31 cellular contexts compared by ENCODE assay signal in genomic region chr2:46310446-46310845, GRCh38. TPM values are rescaled to one million over a fixed set of nuclear protein-coding genes. Genes with fewer than 3 reads are reported as not detected.
DNase-seq lines count a peak whose midpoint lies in the region; ATAC-seq and TF ChIP-seq lines count a peak whose summit lies in the region.
"Had no signal": no experiment of that assay in that cellular context is flagged by ENCODE, and none has a peak within 500 bp of the region (broad histone marks: within the 10 kb centered on the region; RNA-seq: fewer than 3 reads in every experiment).

No MANE protein-coding gene starts in this region.

- ATAC-seq in Right ventricle myocardium inferior (no peak), body of pancreas (no peak), upper lobe of right lung (no peak)
- no peak for ATAC-seq in activated T-cell treated with anti-CD3 and anti-CD28 coated beads, Interleukin-2, amount 50 U/mL, for 4 hours
- ATAC-seq: activated naive CD4-positive, alpha-beta T cell treated with anti-CD3 and anti-CD28 coated beads, Interleukin-2, amount 50 U/mL, for 72 hours; GM12878; mucosa of descending colon; natural killer cell had no signal

- H4K20me1 ChIP-seq in neural progenitor cell (ENCODE audit: low read depth) = no peaks in the 10 kb centered on the region

- no peaks in the 10 kb centered on the region for H3K4me1 Mint-ChIP-seq in neural progenitor cell
- peaks cover 8% of the 10 kb centered on the region for H3K4me1 Mint-ChIP-seq in activated T-cell treated with anti-CD3 and anti-CD28 coated beads, Interleukin-2, amount 50 U/mL, for 4 hours (ENCODE audit: low read depth)
- H3K4me1 Mint-ChIP-seq: natural killer cell had no signal

- TF ChIP-seq POLR2A in body of pancreas (IDR thresholded peaks at IDR 0.05) = no peak

- no peaks in the 10 kb centered on the region for H3K36me3 Mint-ChIP-seq in neural progenitor cell
- no peaks in the 10 kb centered on the region for H3K36me3 Mint-ChIP-seq in activated T-cell treated with anti-CD3 and anti-CD28 coated beads, Interleukin-2, amount 50 U/mL, for 4 hours (ENCODE audit: insufficient read depth)
- H3K36me3 Mint-ChIP-seq: activated naive CD4-positive, alpha-beta T cell treated with anti-CD3 and anti-CD28 coated beads, Interleukin-2, amount 50 U/mL, for 72 hours; natural killer cell had no signal

- DNase-seq in right atrium auricular region (ENCODE audit: low spot score) = no peak
- DNase-seq in Right ventricle myocardium inferior (ENCODE audit: missing footprints) = no peak
- DNase-seq in body of pancreas = peak in 1 of 4 donors; percentile 50
- DNase-seq in neural progenitor cell (ENCODE audit: low spot score) = no peak
- DNase-seq in upper lobe of right lung = no peak
- no peak for DNase-seq in caudate nucleus (lab: John Stamatoyannopoulos, UW)
- no peak for DNase-seq in activated T-cell treated with anti-CD3 and anti-CD28 coated beads, Interleukin-2, amount 50 U/mL, for 4 hours
- DNase-seq in foreskin fibroblast = no peak
- DNase-seq: activated CD4-positive, alpha-beta T cell treated with anti-CD3 and anti-CD28 coated beads for 48 hours; amygdala; BE2C; CD8-positive, alpha-beta memory T cell; colonic mucosa; DMS 273 treated with DMSO at 0.1 percent for 48 hours; effector CD8-positive, alpha-beta T cell; H9; KG1; MM.1S; mucosa of descending colon; natural killer cell; NCI-H1417 treated with DMSO at 0.1 percent for 48 hours; NCI-H2081; NCI-H345; NCI-H69; SJCRH30; stimulated activated CD4-positive, alpha-beta T cell treated with anti-CD3 and anti-CD28 coated beads, Interleukin-1b, Interleukin-23, amount 100 ng/mL, for 48 hours; stimulated activated naive CD4-positive, alpha-beta T cell treated with Interleukin-2 at 50 U/mL for 16 hours had no signal

- H3K9me3 ChIP-seq in right atrium auricular region = no peaks in the 10 kb centered on the region
- H3K9me3 ChIP-seq in body of pancreas = no peaks in the 10 kb centered on the region
- no peaks in the 10 kb centered on the region for H3K9me3 ChIP-seq in neural progenitor cell (ENCODE audit: low read depth)
- H3K9me3 ChIP-seq in upper lobe of right lung = no peaks in the 10 kb centered on the region
- H3K9me3 ChIP-seq: BE2C, colonic mucosa, mucosa of descending colon, SJCRH30 had no signal

- H3K4me2 ChIP-seq in neural progenitor cell = no peak overlapping the region

- H3K79me2 ChIP-seq in neural progenitor cell (ENCODE audit: low read depth) = no peaks in the 10 kb centered on the region

- H3K27ac Mint-ChIP-seq in neural progenitor cell = peak overlapping the region; percentile 6
- H3K27ac Mint-ChIP-seq: CD8-positive, alpha-beta memory T cell; H9; natural killer cell had no signal

- TF ChIP-seq CTCF in right atrium auricular region (IDR thresholded peaks at IDR 0.05) (no peak), body of pancreas (IDR thresholded peaks at IDR 0.05) (no peak), neural progenitor cell (IDR thresholded peaks at IDR 0.05) (no peak), upper lobe of right lung (IDR thresholded peaks at IDR 0.05) (no peak), foreskin fibroblast (IDR thresholded peaks at IDR 0.05; ENCODE audit: low read depth, low read length) (no peak)

- H3K27ac ChIP-seq in right atrium auricular region = peak overlapping the region; percentile 75 to 94
- H3K27ac ChIP-seq in body of pancreas = peak overlapping the region in 3 of 4 donors; percentile 72 to 86 (median 74)
- no peak overlapping the region for H3K27ac ChIP-seq in neural progenitor cell
- H3K27ac ChIP-seq in upper lobe of right lung = peak overlapping the region; percentile 76
- H3K27ac ChIP-seq in caudate nucleus (ENCODE audit: low read depth, low read length) = no peak overlapping the region
- H3K27ac ChIP-seq: colonic mucosa, SJCRH30, skin epidermis had no signal

- intact Hi-C loops in Right ventricle myocardium inferior (cut with DNase I) = no loop called here
- intact Hi-C loops in body of pancreas (cut with DNase I) = no loop called here
- intact Hi-C loops in upper lobe of right lung (cut with DNase I) = no loop called here

- H3K9ac ChIP-seq in neural progenitor cell = no peak overlapping the region

- H3K36me3 ChIP-seq in right atrium auricular region (no peaks in the 10 kb centered on the region), body of pancreas (replicated peaks in 1 of 2; ENCODE audit: insufficient read depth in 1 of 2, low read depth in 2 of 2) (no peaks in the 10 kb centered on the region), neural progenitor cell (no peaks in the 10 kb centered on the region), upper lobe of right lung (no peaks in the 10 kb centered on the region)
- H3K36me3 ChIP-seq: BE2C, colonic mucosa, SJCRH30 had no signal

- H3K9me3 Mint-ChIP-seq in neural progenitor cell = no peaks in the 10 kb centered on the region
- H3K9me3 Mint-ChIP-seq in activated T-cell treated with anti-CD3 and anti-CD28 coated beads, Interleukin-2, amount 50 U/mL, for 4 hours = no peaks in the 10 kb centered on the region
- H3K9me3 Mint-ChIP-seq: activated naive CD4-positive, alpha-beta T cell treated with anti-CD3 and anti-CD28 coated beads, Interleukin-2, amount 50 U/mL, for 72 hours; CD8-positive, alpha-beta memory T cell; natural killer cell had no signal

- 58 to 66% methylated on average over 5 of the region's 5 CpGs for WGBS in body of pancreas, 2 donors

- H3K27me3 Mint-ChIP-seq in neural progenitor cell (ENCODE audit: insufficient read depth, low read depth) = peaks cover 11% of the 10 kb centered on the region
- peaks cover 29% of the 10 kb centered on the region for H3K27me3 Mint-ChIP-seq in activated T-cell treated with anti-CD3 and anti-CD28 coated beads, Interleukin-2, amount 50 U/mL, for 4 hours (ENCODE audit: low read depth)

- H3K4me1 ChIP-seq in right atrium auricular region (peaks cover 0 to 96% of the 10 kb centered on the region in 2 donors), body of pancreas (peaks cover 97% of the 10 kb centered on the region), neural progenitor cell (no peaks in the 10 kb centered on the region), upper lobe of right lung (peaks cover 100% of the 10 kb centered on the region)
- H3K4me1 ChIP-seq: SJCRH30 had no signal

- H3K4me3 Mint-ChIP-seq in neural progenitor cell = no peak overlapping the region
- H3K4me3 Mint-ChIP-seq in activated T-cell treated with anti-CD3 and anti-CD28 coated beads, Interleukin-2, amount 50 U/mL, for 4 hours = no peak overlapping the region
- H3K4me3 Mint-ChIP-seq: CD8-positive, alpha-beta memory T cell; H9; natural killer cell had no signal

- H2AFZ ChIP-seq in neural progenitor cell (replicated peaks) = no peak overlapping the region

- no peaks in the 10 kb centered on the region for H3K27me3 ChIP-seq in right atrium auricular region
- H3K27me3 ChIP-seq in body of pancreas = no peaks in the 10 kb centered on the region
- H3K27me3 ChIP-seq in neural progenitor cell = no peaks in the 10 kb centered on the region
- no peaks in the 10 kb centered on the region for H3K27me3 ChIP-seq in upper lobe of right lung
- H3K27me3 ChIP-seq: BE2C, colonic mucosa, SJCRH30 had no signal

- H3K4me3 ChIP-seq in right atrium auricular region = no peak overlapping the region
- H3K4me3 ChIP-seq in body of pancreas = no peak overlapping the region
- no peak overlapping the region for H3K4me3 ChIP-seq in neural progenitor cell
- H3K4me3 ChIP-seq in upper lobe of right lung = no peak overlapping the region
- no peak overlapping the region for H3K4me3 ChIP-seq in foreskin fibroblast (ENCODE audit: low read depth in 1 of 2, low read length in 2 of 2)
- H3K4me3 ChIP-seq: colonic mucosa, GM12878, lung, mucosa of descending colon, SJCRH30, skin epidermis had no signal

- no peaks in the 10 kb centered on the region for H3F3A ChIP-seq in neural progenitor cell (ENCODE audit: low read depth)

RNA-seq across cellular contexts. Expression of gene EPAS1, which starts 13.2 kb away (rescaled TPM):
- total RNA-seq in right atrium auricular region (100 to 1,000 TPM; 257 to 311 TPM), Right ventricle myocardium inferior (205 TPM), body of pancreas (100 to 1,000 TPM in 1 of 2 donors, 10 to 100 TPM in 1; 58.4 to 162 TPM), neural progenitor cell (ENCODE audit: low replicate concordance) (0.15 and 1.1 TPM in 2 replicates), upper lobe of right lung (1,593 TPM)
- total RNA-seq in activated T-cell treated with anti-CD3 and anti-CD28 coated beads, Interleukin-2, amount 50 U/mL, for 4 hours = 10 to 100 TPM in 1 of 3 donors, 1 to 10 TPM in 2; 7.0 to 15.5 (median 7.0) TPM

Comparison
In these comparisons a context has a peak if more than half of its experiments do, and no peak if none do; other contexts are left out.
1. H3K27ac ChIP-seq: peak in right atrium auricular region (2 of 2), body of pancreas (3 of 4) and upper lobe of right lung (single experiment); none in neural progenitor cell (single experiment) and caudate nucleus (single experiment).